ENCODE assay signal across 8 cellular contexts in the genomic region with DNA sequence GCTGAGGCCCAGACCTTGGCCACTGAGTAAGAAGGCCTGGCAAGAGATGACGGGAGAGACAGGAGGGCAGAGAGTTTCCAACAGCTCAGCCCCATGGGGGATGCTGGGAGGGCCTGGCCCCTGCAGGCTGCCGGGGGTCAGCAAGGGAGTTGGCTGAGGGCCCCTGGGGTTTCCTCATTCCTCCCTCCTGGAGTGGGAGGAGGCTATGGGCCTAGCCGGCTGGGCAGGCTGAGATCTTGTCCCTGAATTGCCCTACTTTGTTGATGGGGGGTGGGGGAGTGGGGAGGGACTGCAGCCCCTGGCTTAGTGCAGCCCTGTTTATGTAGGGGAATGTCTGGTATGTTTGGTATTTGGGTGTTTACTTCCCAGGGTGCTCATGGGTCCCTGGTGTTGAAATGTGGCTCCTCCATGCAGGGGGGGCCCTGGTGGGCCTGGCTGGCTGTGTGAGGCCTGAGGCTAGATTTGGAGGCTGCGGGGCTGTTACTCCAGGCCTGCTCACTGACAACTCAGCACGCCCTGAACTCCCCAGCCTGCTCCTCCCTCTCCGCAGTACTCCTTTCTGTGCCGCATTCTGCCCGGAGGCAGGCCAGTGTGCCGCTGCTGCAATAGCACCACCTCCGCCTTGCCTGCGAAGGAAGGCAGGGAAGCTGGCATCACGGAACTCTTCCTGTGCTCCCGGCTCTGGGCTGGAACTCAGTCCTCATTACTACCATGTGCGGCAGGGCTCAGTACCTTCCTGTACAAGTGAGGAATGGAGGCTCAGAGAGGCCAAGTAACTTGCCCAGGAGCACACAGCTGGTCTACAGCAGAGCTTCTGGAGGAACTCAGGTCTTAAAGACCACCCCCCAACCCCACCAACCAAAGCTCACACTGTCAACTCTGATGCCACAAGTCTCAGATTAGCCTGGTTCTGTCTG. TPM values are rescaled to one million over a fixed set of nuclear protein-coding genes. Genes with fewer than 3 reads are reported as not detected.
DNase-seq lines count a peak whose midpoint lies in the region; ATAC-seq, FAIRE-seq and TF ChIP-seq lines count a peak whose summit lies in the region.

No MANE protein-coding gene starts in this region.

- H3K27ac ChIP-seq in HCT116 (ENCODE audit: low read depth, low read length): no peak overlapping the region
- H3K27ac ChIP-seq in brain microvascular endothelial cell: peak overlapping the region; percentile 63
- H3K27ac ChIP-seq in MM.1S (ENCODE audit: low read length): no peak overlapping the region

- H3K4me3 ChIP-seq in HCT116 (replicated peaks in 1 of 2; ENCODE audit: low read depth in 1 of 2, low read length in 2 of 2): no peak overlapping the region
- no peak overlapping the region for H3K4me3 ChIP-seq in brain microvascular endothelial cell (ENCODE audit: low read depth, low read length)
- no peak overlapping the region for H3K4me3 ChIP-seq in MM.1S (ENCODE audit: low read length)

- no peaks in the 10 kb centered on the region for H4K20me1 ChIP-seq in HCT116 (ENCODE audit: insufficient read depth)
- no peaks in the 10 kb centered on the region for H4K20me1 ChIP-seq in MM.1S (ENCODE audit: insufficient read depth, low read length)

- DNase-seq in HCT116 (ENCODE audit: low read depth, low spot score): no peak
- peak; percentile 62 for DNase-seq in brain microvascular endothelial cell
- peak; percentile 97 for DNase-seq in iris pigment epithelial cell (ENCODE audit: low read depth)
- DNase-seq in smooth muscle cell of the brain vasculature (ENCODE audit: low read depth, low spot score): peak; percentile 51
- no peak for DNase-seq in frontal cortex (ENCODE audit: low spot score in 2 of 2)
- no peak for DNase-seq in activated CD4-positive, CD25-positive, alpha-beta regulatory T cell treated with anti-CD3 and anti-CD28 coated beads, Interleukin-2, amount 50 U/mL, for 72 hours
- DNase-seq in mesenteric fat pad (ENCODE audit: low spot score): no peak
- DNase-seq in MM.1S: no peak

- POLR2A ChIA-PET in HCT116 (lab: Charles Lee): no interaction called here

- no peaks in the 10 kb centered on the region for H3F3A ChIP-seq in MM.1S (ENCODE audit: insufficient read depth, low read length)

- H3K9me3 ChIP-seq in HCT116 (ENCODE audit: control insufficient read depth in 1 of 2, insufficient read depth in 1 of 2, low read depth in 1 of 2, low read length in 2 of 2) (no peaks in the 10 kb centered on the region), MM.1S (replicated peaks; ENCODE audit: insufficient read depth, low read length) (no peaks in the 10 kb centered on the region)

- no peak for TF ChIP-seq RAD21 in HCT116 (IDR thresholded peaks at IDR 0.05; ENCODE audit: low read depth)

- peaks cover 8 to 16% of the 10 kb centered on the region in 2 experiments; a peak in 3 of 4 replicates for H3K4me1 ChIP-seq in HCT116 (ENCODE audit: control insufficient read depth in 1 of 2, insufficient read depth in 2 of 2, low read length in 2 of 2)
- no peaks in the 10 kb centered on the region for H3K4me1 ChIP-seq in MM.1S (ENCODE audit: low read length)

- TF ChIP-seq POLR2A in HCT116 (IDR thresholded peaks at IDR 0.05; ENCODE audit: borderline replicate concordance, extremely low read depth, insufficient read depth, insufficient read length): no peak

- H3K9ac ChIP-seq in HCT116 (ENCODE audit: low read length) (0 out of 2 replicates have a peak overlapping the region, but pooled peaks have one; percentile 2), MM.1S (ENCODE audit: low read length) (no peak overlapping the region)

- peak; percentile 52 for ATAC-seq in HCT116

- H3K4me2 ChIP-seq in HCT116 (ENCODE audit: low read length): peak overlapping the region; percentile 32
- H3K4me2 ChIP-seq in MM.1S (ENCODE audit: low read depth, low read length): no peak overlapping the region

- H3K27me3 ChIP-seq in HCT116 (ENCODE audit: insufficient read depth, low read length) (no peaks in the 10 kb centered on the region), brain microvascular endothelial cell (replicated peaks) (no peaks in the 10 kb centered on the region), MM.1S (replicated peaks; ENCODE audit: insufficient read depth, low read length) (no peaks in the 10 kb centered on the region)

- no peak for FAIRE-seq in frontal cortex (lab: Jason Lieb, UNC)

- CTCF ChIA-PET in HCT116 (lab: Charles Lee): no interaction called here

- in situ Hi-C loops in brain microvascular endothelial cell (cut with HindIII; ENCODE audit: low pct_ligation_motif_present, low sequenced_read_pairs): no loop called here

- H3K9me2 ChIP-seq in HCT116 (ENCODE audit: insufficient read depth): no peaks in the 10 kb centered on the region
- no peaks in the 10 kb centered on the region for H3K9me2 ChIP-seq in MM.1S (replicated peaks; ENCODE audit: insufficient read depth, low read length)

- BruUV-seq in HCT116 (replicated peaks; lab: Mats Ljungman, UMichigan): no TSS peak

- TF ChIP-seq CTCF in HCT116 (IDR thresholded peaks at IDR 0.05 in 2 of 3, conservative IDR thresholded peaks at IDR 0.05 in 1 of 3; ENCODE audit: borderline replicate concordance in 1 of 3, insufficient read depth in 1 of 3, low read depth in 2 of 3, low read length in 2 of 3) (no peak), brain microvascular endothelial cell (IDR thresholded peaks at IDR 0.05; ENCODE audit: low read depth, low read length, missing control alignments) (no peak), MM.1S (IDR thresholded peaks at IDR 0.05; ENCODE audit: low read length) (no peak)

- no peaks in the 10 kb centered on the region for H3K36me3 ChIP-seq in HCT116 (ENCODE audit: control insufficient read depth in 1 of 2, insufficient read depth in 2 of 2, low read length in 2 of 2)
- no peaks in the 10 kb centered on the region for H3K36me3 ChIP-seq in brain microvascular endothelial cell (replicated peaks)
- H3K36me3 ChIP-seq in MM.1S (replicated peaks; ENCODE audit: insufficient read depth, low read length): no peaks in the 10 kb centered on the region

- no peak overlapping the region for H2AFZ ChIP-seq in HCT116 (ENCODE audit: low read depth, low read length, poor library complexity, severe bottlenecking)
- H2AFZ ChIP-seq in MM.1S (ENCODE audit: low read length): no peak overlapping the region

- RAD21 ChIA-PET in HCT116 (lab: Charles Lee; ENCODE audit: low non-redundant PET in 1 of 2, low total read pairs in 2 of 2, uncharacterized antibody in 2 of 2, unreplicated experiment in 2 of 2): no interaction called here

- intact Hi-C loops in HCT116 (cut with micrococcal nuclease): no loop called here

- H3K79me2 ChIP-seq in HCT116 (ENCODE audit: insufficient read depth, low read length) (no peaks in the 10 kb centered on the region), MM.1S (ENCODE audit: low read length) (no peaks in the 10 kb centered on the region)

TF ChIP-seq in HCT116, 20 proteins besides CTCF, POLR2A, EP300 and RAD21:
- TF ChIP-seq ELF1 (IDR thresholded peaks at IDR 0.05; ENCODE audit: borderline replicate concordance, low read depth) (no peak), EZH2 (IDR thresholded peaks at IDR 0.05) (no peak), JUND (IDR thresholded peaks at IDR 0.05) (no peak), ZNF274 (IDR thresholded peaks at IDR 0.05; ENCODE audit: low read depth, low read length) (no peak), ZFX (IDR thresholded peaks at IDR 0.05) (0 out of 2 replicates have a peak, but pooled peaks have one; percentile 12)
- TF ChIP-seq, protein P1, sequence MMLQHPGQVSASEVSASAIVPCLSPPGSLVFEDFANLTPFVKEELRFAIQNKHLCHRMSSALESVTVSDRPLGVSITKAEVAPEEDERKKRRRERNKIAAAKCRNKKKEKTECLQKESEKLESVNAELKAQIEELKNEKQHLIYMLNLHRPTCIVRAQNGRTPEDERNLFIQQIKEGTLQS (IDR thresholded peaks at IDR 0.05): no peak

RNA-seq across cellular contexts. Expression of a gene that starts 25.3 kb away (rescaled TPM):
- total RNA-seq in HCT116 (2021; ENCODE audit: unreplicated experiment) (25.4 TPM), frontal cortex (5.3 TPM), mesenteric fat pad (113 TPM)
- 19.7 and 21.3 TPM in 2 replicates for polyA plus RNA-seq in HCT116 (2012)

Comparison
In these comparisons a context has a peak if more than half of its experiments do, and no peak if none do; other contexts are left out.
1. DNase-seq: peak in brain microvascular endothelial cell (single experiment), iris pigment epithelial cell (single experiment) and smooth muscle cell of the brain vasculature (single experiment); none in HCT116 (single experiment), frontal cortex (0 of 2), activated CD4-positive, CD25-positive, alpha-beta regulatory T cell treated with anti-CD3 and anti-CD28 coated beads, Interleukin-2, amount 50 U/mL, for 72 hours (single experiment), mesenteric fat pad (single experiment) and MM.1S (single experiment).